In genomic region chr16:80258407-80258806, GRCh38 we compare ENCODE assay signal across 35 cellular contexts.
"Had no signal": no experiment of that assay in that cellular context is flagged by ENCODE, and none has a peak within 500 bp of the region (broad histone marks: within the 10 kb centered on the region; RNA-seq: fewer than 3 reads in every experiment).

No MANE protein-coding gene starts in this region.

- ATAC-seq: activated naive CD4-positive, alpha-beta T cell treated with anti-CD3 and anti-CD28 coated beads, Interleukin-2, amount 50 U/mL, for 72 hours; activated naive CD8-positive, alpha-beta T cell treated with anti-CD3 and anti-CD28 coated beads, Interleukin-2, amount 50 U/mL, for 24 hours; activated T-cell treated with anti-CD3 and anti-CD28 coated beads, Interleukin-2, amount 50 U/mL, for 4 hours; activated T-cell treated with anti-CD3 and anti-CD28 coated beads, Interleukin-2, amount 50 U/mL, for 72 hours; activated T-helper 17 cell treated with anti-CD3 and anti-CD28 coated beads, Interleukin-2, amount 50 U/mL, for 72 hours; body of pancreas had no signal

- H3K4me3 ChIP-seq: adrenal gland, ascending aorta, body of pancreas, breast epithelium, cardiac muscle cell had no signal

- H3K27ac ChIP-seq: adrenal gland, ascending aorta, body of pancreas, brain microvascular endothelial cell, breast epithelium, cardiac muscle cell had no signal

- H3K4me1 ChIP-seq: adrenal gland, ascending aorta, body of pancreas, breast epithelium had no signal

- H3K27me3 ChIP-seq: adrenal gland, ascending aorta, body of pancreas, brain microvascular endothelial cell, breast epithelium had no signal

- FAIRE-seq: astrocyte, bronchial epithelial cell had no signal

- DNase-seq: activated effector memory CD4-positive, alpha-beta T cell treated with anti-CD3 and anti-CD28 coated beads, Interleukin-2, amount 50 U/mL, for 16 hours; activated effector memory CD4-positive, alpha-beta T cell treated with Interleukin-2 at 50 U/mL for 16 hours; activated gamma-delta T cell; activated gamma-delta T cell treated with Interleukin-2 at 50 U/mL for 16 hours; activated naive CD4-positive, alpha-beta T cell; activated naive CD4-positive, alpha-beta T cell treated with anti-CD3 and anti-CD28 coated beads for 36 hours; activated naive CD4-positive, alpha-beta T cell treated with anti-CD3 and anti-CD28 coated beads, Interleukin-2, amount 10 ng/mL, durations not matched to agents 7 days and 5 days; activated naive CD4-positive, alpha-beta T cell treated with anti-CD3 and anti-CD28 coated beads, Interleukin-2, amount 50 U/mL, for 16 hours; activated naive CD4-positive, alpha-beta T cell treated with Interleukin-2 at 50 U/mL for 16 hours; activated naive CD8-positive, alpha-beta T cell treated with anti-CD3 and anti-CD28 coated beads for 36 hours; activated naive CD8-positive, alpha-beta T cell treated with anti-CD3 and anti-CD28 coated beads, Interleukin-2, amount 10 ng/mL, durations not matched to agents 7 days and 5 days; activated naive CD8-positive, alpha-beta T cell treated with anti-CD3 and anti-CD28 coated beads, Interleukin-2, amount 50 U/mL, for 24 hours; activated T-cell treated with anti-CD3 and anti-CD28 coated beads for 4 hours; activated T-cell treated with anti-CD3 and anti-CD28 coated beads, Interleukin-2, amount 50 U/mL, for 1 hour; activated T-cell treated with anti-CD3 and anti-CD28 coated beads, Interleukin-2, amount 50 U/mL, for 24 hours; activated T-cell treated with anti-CD3 and anti-CD28 coated beads, Interleukin-2, amount 50 U/mL, for 4 hours; activated T-cell treated with anti-CD3 and anti-CD28 coated beads, Interleukin-2, amount 50 U/mL, for 48 hours; activated T-cell treated with anti-CD3 and anti-CD28 coated beads, Interleukin-2, amount 50 U/mL, for 72 hours; adrenal gland; amniotic stem cell; amygdala; anterior cingulate cortex; aorta; body of pancreas; brain microvascular endothelial cell; caudate nucleus; central memory CD4-positive, alpha-beta T cell; cerebellar nuclear complex had no signal

- H3K36me3 ChIP-seq: adrenal gland, ascending aorta, brain microvascular endothelial cell, breast epithelium, cardiac muscle cell had no signal

- H3K9me3 ChIP-seq: adrenal gland, ascending aorta, body of pancreas, breast epithelium had no signal
